Comparison of ENCODE assay signal across 9 cellular contexts in the genomic region with DNA sequence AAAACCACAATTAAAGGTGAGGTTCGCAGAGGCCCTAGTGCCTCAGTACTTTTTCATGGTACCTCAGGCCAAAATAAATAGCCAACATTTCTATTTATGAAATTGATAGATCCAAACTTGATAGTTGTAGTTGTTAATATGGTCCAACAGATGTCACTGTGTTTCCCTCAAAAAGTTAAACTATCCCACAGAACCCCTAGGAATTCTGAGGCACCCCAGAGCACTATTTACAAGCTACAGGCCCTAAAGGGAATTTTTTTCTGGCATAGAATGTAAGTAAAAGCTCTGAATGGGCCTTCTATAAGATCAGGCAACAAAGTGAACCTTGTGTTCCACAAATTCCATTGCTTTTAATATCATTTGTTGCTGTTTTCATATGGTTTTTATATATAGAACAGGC. TPM values are rescaled to one million over a fixed set of nuclear protein-coding genes. Genes with fewer than 3 reads are reported as not detected.
DNase-seq lines count a peak whose midpoint lies in the region; ATAC-seq and TF ChIP-seq lines count a peak whose summit lies in the region.
"Had no signal": no experiment of that assay in that cellular context is flagged by ENCODE, and none has a peak within 500 bp of the region (broad histone marks: within the 10 kb centered on the region; RNA-seq: fewer than 3 reads in every experiment).

No MANE protein-coding gene starts in this region.

- CTCF ChIA-PET in CD8-positive, alpha-beta T cell (lab: Charles Lee) = interaction anchor here (3.6 kb wide), 1 partner anchor 8 kb away, joined by 19 read pairs; no protein-coding TSS in a partner anchor

- ATAC-seq in CD8-positive, alpha-beta T cell = no peak
- no peak for ATAC-seq in naive B cell (ENCODE audit: low read depth in 2 of 2)
- no peak for ATAC-seq in stimulated activated naive B cell treated with anti-CD40 and anti-IgM and Interleukin-4, amounts not matched to agents 10 μg/mL and 1 μg/mL and 100 μg/mL, for 72 hours (replicated peaks)
- ATAC-seq: stimulated activated naive CD8-positive, alpha-beta T cell treated with anti-CD3 and anti-CD28 coated beads, Interleukin-15, amount 100 ng/mL, for 72 hours had no signal

- no peak overlapping the region for H3K27ac ChIP-seq in CD8-positive, alpha-beta T cell (ENCODE audit: low read depth, low read length)
- H3K27ac ChIP-seq in brain microvascular endothelial cell = no peak overlapping the region

- H3K9me3 ChIP-seq in CD8-positive, alpha-beta T cell (ENCODE audit: low read length) = no peaks in the 10 kb centered on the region
- H3K9me3 ChIP-seq: esophagus muscularis mucosa had no signal

- no peak overlapping the region for H3K4me3 ChIP-seq in CD8-positive, alpha-beta T cell (ENCODE audit: low read depth, low read length)
- H3K4me3 ChIP-seq in brain microvascular endothelial cell (ENCODE audit: low read depth, low read length) = no peak overlapping the region
- H3K4me3 ChIP-seq: esophagus muscularis mucosa had no signal

- DNase-seq in CD8-positive, alpha-beta T cell = no peak
- peak; percentile 19 for DNase-seq in HFFc6
- DNase-seq in brain microvascular endothelial cell = no peak
- no peak for DNase-seq in naive B cell
- no peak for DNase-seq in HPDE6-E6E7 (ENCODE audit: extremely low spot score)
- DNase-seq in activated T-cell treated with anti-CD3 and anti-CD28 coated beads, Interleukin-2, amount 50 U/mL, for 24 hours = no peak
- no peak for DNase-seq in stimulated activated naive B cell treated with anti-CD40 and anti-IgM and Interleukin-4, amounts not matched to agents 10 μg/mL and 1 μg/mL and 100 μg/mL, for 72 hours
- DNase-seq: stimulated activated naive CD8-positive, alpha-beta T cell treated with anti-CD3 and anti-CD28 coated beads, Interleukin-15, amount 100 ng/mL, for 72 hours had no signal

- peaks cover 4% of the 10 kb centered on the region for H3K36me3 Mint-ChIP-seq in CD8-positive, alpha-beta T cell
- H3K36me3 Mint-ChIP-seq in HFFc6 (ENCODE audit: low read depth) = peaks cover 9% of the 10 kb centered on the region
- no peaks in the 10 kb centered on the region for H3K36me3 Mint-ChIP-seq in naive B cell
- peaks cover 10% of the 10 kb centered on the region for H3K36me3 Mint-ChIP-seq in activated T-cell treated with anti-CD3 and anti-CD28 coated beads, Interleukin-2, amount 50 U/mL, for 24 hours (ENCODE audit: low read depth)
- no peaks in the 10 kb centered on the region for H3K36me3 Mint-ChIP-seq in stimulated activated naive B cell treated with anti-CD40 and anti-IgM and Interleukin-4, amounts not matched to agents 10 μg/mL and 1 μg/mL and 100 μg/mL, for 72 hours

- H3K4me3 Mint-ChIP-seq in CD8-positive, alpha-beta T cell = no peak overlapping the region
- H3K4me3 Mint-ChIP-seq in HFFc6 (no peak overlapping the region), naive B cell (peak overlapping the region in 1 of 8 donors; percentile 10)
- H3K4me3 Mint-ChIP-seq in activated T-cell treated with anti-CD3 and anti-CD28 coated beads, Interleukin-2, amount 50 U/mL, for 24 hours = no peak overlapping the region
- H3K4me3 Mint-ChIP-seq in stimulated activated naive B cell treated with anti-CD40 and anti-IgM and Interleukin-4, amounts not matched to agents 10 μg/mL and 1 μg/mL and 100 μg/mL, for 72 hours = no peak overlapping the region
- H3K4me3 Mint-ChIP-seq: stimulated activated naive CD8-positive, alpha-beta T cell treated with anti-CD3 and anti-CD28 coated beads, Interleukin-15, amount 100 ng/mL, for 72 hours had no signal

- in situ Hi-C loops in brain microvascular endothelial cell (cut with HindIII; ENCODE audit: low pct_ligation_motif_present, low sequenced_read_pairs) = no loop called here

- peaks cover 23% of the 10 kb centered on the region for H3K4me1 Mint-ChIP-seq in CD8-positive, alpha-beta T cell (ENCODE audit: low read depth)
- H3K4me1 Mint-ChIP-seq in HFFc6 (ENCODE audit: low read depth) (peaks cover 24% of the 10 kb centered on the region), naive B cell (peaks cover 23 to 31% (median 29%) of the 10 kb centered on the region in 3 donors)
- H3K4me1 Mint-ChIP-seq in activated T-cell treated with anti-CD3 and anti-CD28 coated beads, Interleukin-2, amount 50 U/mL, for 24 hours (ENCODE audit: low read depth) = peaks cover 23% of the 10 kb centered on the region
- peaks cover 12 to 18% of the 10 kb centered on the region in 2 donors for H3K4me1 Mint-ChIP-seq in stimulated activated naive B cell treated with anti-CD40 and anti-IgM and Interleukin-4, amounts not matched to agents 10 μg/mL and 1 μg/mL and 100 μg/mL, for 72 hours

- H3K27me3 ChIP-seq in CD8-positive, alpha-beta T cell (ENCODE audit: insufficient read depth, low read length) = no peaks in the 10 kb centered on the region
- no peaks in the 10 kb centered on the region for H3K27me3 ChIP-seq in brain microvascular endothelial cell (replicated peaks)
- H3K27me3 ChIP-seq: esophagus muscularis mucosa had no signal

- H3K36me3 ChIP-seq in CD8-positive, alpha-beta T cell (ENCODE audit: insufficient read depth, low read length) = no peaks in the 10 kb centered on the region
- H3K36me3 ChIP-seq in brain microvascular endothelial cell (replicated peaks) = no peaks in the 10 kb centered on the region
- H3K36me3 ChIP-seq: esophagus muscularis mucosa had no signal

- no peaks in the 10 kb centered on the region for H3K4me1 ChIP-seq in CD8-positive, alpha-beta T cell (ENCODE audit: insufficient read depth, low read length)

- no peaks in the 10 kb centered on the region for H3K9me3 Mint-ChIP-seq in CD8-positive, alpha-beta T cell
- H3K9me3 Mint-ChIP-seq in HFFc6 (no peaks in the 10 kb centered on the region), naive B cell (no peaks in the 10 kb centered on the region)
- H3K9me3 Mint-ChIP-seq in activated T-cell treated with anti-CD3 and anti-CD28 coated beads, Interleukin-2, amount 50 U/mL, for 24 hours = no peaks in the 10 kb centered on the region
- H3K9me3 Mint-ChIP-seq in stimulated activated naive B cell treated with anti-CD40 and anti-IgM and Interleukin-4, amounts not matched to agents 10 μg/mL and 1 μg/mL and 100 μg/mL, for 72 hours = peaks cover 3 to 4% of the 10 kb centered on the region in 2 donors
- H3K9me3 Mint-ChIP-seq: stimulated activated naive CD8-positive, alpha-beta T cell treated with anti-CD3 and anti-CD28 coated beads, Interleukin-15, amount 100 ng/mL, for 72 hours had no signal

- peak overlapping the region; percentile 57 for H3K27ac Mint-ChIP-seq in CD8-positive, alpha-beta T cell
- H3K27ac Mint-ChIP-seq in HFFc6 (no peak overlapping the region), naive B cell (peak overlapping the region in 5 of 6 donors; percentile 9 to 99 (median 77))
- H3K27ac Mint-ChIP-seq in activated T-cell treated with anti-CD3 and anti-CD28 coated beads, Interleukin-2, amount 50 U/mL, for 24 hours = no peak overlapping the region
- no peak overlapping the region for H3K27ac Mint-ChIP-seq in stimulated activated naive B cell treated with anti-CD40 and anti-IgM and Interleukin-4, amounts not matched to agents 10 μg/mL and 1 μg/mL and 100 μg/mL, for 72 hours
- H3K27ac Mint-ChIP-seq: stimulated activated naive CD8-positive, alpha-beta T cell treated with anti-CD3 and anti-CD28 coated beads, Interleukin-15, amount 100 ng/mL, for 72 hours had no signal

- TF ChIP-seq CTCF in CD8-positive, alpha-beta T cell (IDR thresholded peaks at IDR 0.05) = no peak
- TF ChIP-seq CTCF in HFFc6 (IDR thresholded peaks at IDR 0.05) (peak; percentile 74), brain microvascular endothelial cell (IDR thresholded peaks at IDR 0.05; ENCODE audit: low read depth, low read length, missing control alignments) (peak; percentile 37)

- POLR2A ChIA-PET in CD8-positive, alpha-beta T cell (lab: Charles Lee) = no interaction called here

- no peaks in the 10 kb centered on the region for H3K27me3 Mint-ChIP-seq in CD8-positive, alpha-beta T cell (ENCODE audit: low read depth)
- H3K27me3 Mint-ChIP-seq in HFFc6 (ENCODE audit: insufficient read depth) = no peaks in the 10 kb centered on the region
- no peaks in the 10 kb centered on the region for H3K27me3 Mint-ChIP-seq in naive B cell
- no peaks in the 10 kb centered on the region for H3K27me3 Mint-ChIP-seq in activated T-cell treated with anti-CD3 and anti-CD28 coated beads, Interleukin-2, amount 50 U/mL, for 24 hours
- H3K27me3 Mint-ChIP-seq in stimulated activated naive B cell treated with anti-CD40 and anti-IgM and Interleukin-4, amounts not matched to agents 10 μg/mL and 1 μg/mL and 100 μg/mL, for 72 hours = no peaks in the 10 kb centered on the region
- H3K27me3 Mint-ChIP-seq: stimulated activated naive CD8-positive, alpha-beta T cell treated with anti-CD3 and anti-CD28 coated beads, Interleukin-15, amount 100 ng/mL, for 72 hours had no signal

- intact Hi-C loops in CD8-positive, alpha-beta T cell (cut with DNase I, micrococcal nuclease) = loop anchor here in 1 of 2 experiments (5.0 kb wide), 1 partner anchor 471 kb away; a partner anchor contains a TSS

RNA-seq across cellular contexts. Expression of a gene that starts 3.8 kb away (rescaled TPM):
- 10 to 100 TPM; 48.6 to 56.2 TPM for total RNA-seq in CD8-positive, alpha-beta T cell
- total RNA-seq in HFFc6 (2021; fragmentation: NEBNext Ultra II Directional; extraction: Animal tissue kit (Norgen Biotek cat#: 25700)) = 10 to 100 TPM; 12.5 to 15.5 (median 14.7) TPM
- 100 to 1,000 TPM; 132 to 231 (median 141) TPM for polyA plus RNA-seq in naive B cell (ENCODE audit: low read depth in 6 of 6)

Comparison
In these comparisons a context has a peak if more than half of its experiments do, and no peak if none do; other contexts are left out.
1. H3K27ac Mint-ChIP-seq: peak in CD8-positive, alpha-beta T cell (single experiment) and naive B cell (5 of 6); none in HFFc6 (single experiment), activated T-cell treated with anti-CD3 and anti-CD28 coated beads, Interleukin-2, amount 50 U/mL, for 24 hours (single experiment) and stimulated activated naive B cell treated with anti-CD40 and anti-IgM and Interleukin-4, amounts not matched to agents 10 μg/mL and 1 μg/mL and 100 μg/mL, for 72 hours (single experiment).